Comparison of ENCODE assay signal across 9 cellular contexts in the genomic region with DNA sequence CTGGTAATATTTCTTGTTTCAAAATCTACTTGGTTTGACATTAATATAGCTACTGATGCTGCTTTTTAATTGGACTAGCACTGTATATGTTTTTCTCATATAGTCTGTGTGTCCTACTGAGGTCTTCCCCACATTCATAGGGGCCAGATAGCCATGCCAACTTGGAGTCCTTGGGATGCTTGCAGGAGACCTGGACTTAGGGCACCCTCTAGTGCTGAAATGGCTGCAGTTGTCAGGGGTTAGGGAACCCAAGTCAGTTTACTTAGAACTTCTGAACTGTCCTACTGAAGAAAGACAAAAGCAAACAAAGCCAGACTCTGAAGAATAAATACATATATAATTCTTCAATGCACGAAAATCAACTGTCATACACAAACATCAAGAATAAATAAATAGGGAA.
DNase-seq lines count a peak whose midpoint lies in the region; ATAC-seq and TF ChIP-seq lines count a peak whose summit lies in the region.
"Had no signal": no experiment of that assay in that cellular context is flagged by ENCODE, and none has a peak within 500 bp of the region (broad histone marks: within the 10 kb centered on the region; RNA-seq: fewer than 3 reads in every experiment).

No MANE protein-coding gene starts in this region.

- no peaks in the 10 kb centered on the region for H3K27me3 Mint-ChIP-seq in activated naive CD8-positive, alpha-beta T cell treated with anti-CD3 and anti-CD28 coated beads, Interleukin-2, amount 50 U/mL, for 24 hours

- no TSS peak for BruUV-seq in PC-3 (replicated peaks; lab: Mats Ljungman, UMichigan)

- no peaks in the 10 kb centered on the region for H3F3A ChIP-seq in PC-3 (ENCODE audit: low read length, unreplicated experiment)

- no peak for ATAC-seq in PC-3
- no peak for ATAC-seq in activated naive CD8-positive, alpha-beta T cell treated with anti-CD3 and anti-CD28 coated beads, Interleukin-2, amount 50 U/mL, for 24 hours
- no peak for ATAC-seq in GM18520 (IDR thresholded peaks at IDR 0.05; ENCODE audit: unreplicated experiment)
- ATAC-seq in GM21367 (IDR thresholded peaks at IDR 0.05; ENCODE audit: unreplicated experiment) = no peak
- ATAC-seq: left colon had no signal

- no peaks in the 10 kb centered on the region for H3K79me2 ChIP-seq in PC-3 (ENCODE audit: low read length)

- H3K36me3 Mint-ChIP-seq in activated naive CD8-positive, alpha-beta T cell treated with anti-CD3 and anti-CD28 coated beads, Interleukin-2, amount 50 U/mL, for 24 hours (ENCODE audit: low read depth) = no peaks in the 10 kb centered on the region

- no peak overlapping the region for H3K4me3 Mint-ChIP-seq in activated naive CD8-positive, alpha-beta T cell treated with anti-CD3 and anti-CD28 coated beads, Interleukin-2, amount 50 U/mL, for 24 hours

- CTCF ChIA-PET in PC-3 (lab: Charles Lee) = no interaction called here

- no peak overlapping the region for H2AFZ ChIP-seq in PC-3 (ENCODE audit: low read length)

- no peak overlapping the region for H3K27ac Mint-ChIP-seq in activated naive CD8-positive, alpha-beta T cell treated with anti-CD3 and anti-CD28 coated beads, Interleukin-2, amount 50 U/mL, for 24 hours

- H4K20me1 ChIP-seq in PC-3 (ENCODE audit: low read length) = no peaks in the 10 kb centered on the region

- no peaks in the 10 kb centered on the region for H3K4me1 ChIP-seq in PC-3 (ENCODE audit: insufficient read depth, low read length)

- no peak overlapping the region for H3K9ac ChIP-seq in PC-3 (ENCODE audit: low read length)

- no peaks in the 10 kb centered on the region for H3K4me1 Mint-ChIP-seq in activated naive CD8-positive, alpha-beta T cell treated with anti-CD3 and anti-CD28 coated beads, Interleukin-2, amount 50 U/mL, for 24 hours

- H3K27me3 ChIP-seq in PC-3 (ENCODE audit: low read length) = no peaks in the 10 kb centered on the region

- peaks cover 22% of the 10 kb centered on the region for H3K9me3 Mint-ChIP-seq in activated naive CD8-positive, alpha-beta T cell treated with anti-CD3 and anti-CD28 coated beads, Interleukin-2, amount 50 U/mL, for 24 hours

- no peaks in the 10 kb centered on the region for H3K9me2 ChIP-seq in PC-3 (replicated peaks; ENCODE audit: low read length)

- TF ChIP-seq CTCF in AG09319 (IDR thresholded peaks at IDR 0.05; ENCODE audit: low read depth, low read length) = peak; percentile 9; the same call in 1 of the 2 replicates
- peak; percentile 4 for TF ChIP-seq CTCF in GM13976 (IDR thresholded peaks at IDR 0.05; ENCODE audit: borderline replicate concordance, control extremely low read depth, extremely low read depth, insufficient read depth, missing control alignments)
- TF ChIP-seq CTCF in PC-3 (conservative IDR thresholded peaks at IDR 0.05; ENCODE audit: low read depth, low read length) = peak; percentile 53

- intact Hi-C loops in PC-3 (cut with micrococcal nuclease) = no loop called here

- no peak overlapping the region for H3K4me3 ChIP-seq in PC-3 (ENCODE audit: low read length)

- no peak overlapping the region for H3K4me2 ChIP-seq in PC-3 (ENCODE audit: low read length)

- POLR2A ChIA-PET in PC-3 (lab: Charles Lee; ENCODE audit: unreplicated experiment) = no interaction called here

- no peak overlapping the region for H3K27ac ChIP-seq in PC-3 (ENCODE audit: low read length)

- no peak for DNase-seq in AG09319 (ENCODE audit: extremely low read depth, low read depth)
- DNase-seq in GM13976 (ENCODE audit: low spot score) = no peak
- peak; percentile 25 for DNase-seq in PC-3
- peak; percentile 2 for DNase-seq in fibroblast of the conjunctiva (ENCODE audit: low read depth)
- DNase-seq in activated naive CD8-positive, alpha-beta T cell treated with anti-CD3 and anti-CD28 coated beads, Interleukin-2, amount 50 U/mL, for 24 hours = no peak
- DNase-seq in NCI-H2227 treated with DMSO at 0.1 percent for 48 hours (lab: John Stamatoyannopoulos, UW) = no peak
- DNase-seq: left colon had no signal

- in situ Hi-C loops in GM13976 (cut with MboI; ENCODE audit: low sequenced_read_pairs, unreplicated experiment) = no loop called here

- H3K9me3 ChIP-seq in PC-3 (ENCODE audit: low read length) = peaks cover 9% of the 10 kb centered on the region; the same call in 1 of the 2 replicates

- H3K36me3 ChIP-seq in PC-3 (ENCODE audit: low read depth, low read length) = no peaks in the 10 kb centered on the region

Comparison
In these comparisons a context has a peak if more than half of its experiments do, and no peak if none do; other contexts are left out.
1. DNase-seq: peak in PC-3 (single experiment) and fibroblast of the conjunctiva (single experiment); none in AG09319 (single experiment), GM13976 (single experiment), activated naive CD8-positive, alpha-beta T cell treated with anti-CD3 and anti-CD28 coated beads, Interleukin-2, amount 50 U/mL, for 24 hours (single experiment) and NCI-H2227 treated with DMSO at 0.1 percent for 48 hours (single experiment).
2. Peak in every context shown above with its lines, with median percentiles within 50 percentile points of each other: CTCF ChIP-seq.